8 cellular contexts compared by ENCODE assay signal in genomic region chr11:125165111-125165663, GRCh38. TPM values are rescaled to one million over a fixed set of nuclear protein-coding genes. Genes with fewer than 3 reads are reported as not detected.
DNase-seq lines count a peak whose midpoint lies in the region; ATAC-seq and TF ChIP-seq lines count a peak whose summit lies in the region.

No MANE protein-coding gene starts in this region.

- no peaks in the 10 kb centered on the region for H3K36me3 ChIP-seq in SK-N-MC (ENCODE audit: insufficient read depth, low read length)
- no peaks in the 10 kb centered on the region for H3K36me3 ChIP-seq in effector memory CD4-positive, alpha-beta T cell (ENCODE audit: control insufficient read depth, insufficient read depth, low read length)
- H3K36me3 ChIP-seq in urinary bladder (ENCODE audit: insufficient read depth) = no peaks in the 10 kb centered on the region

- H3K27me3 ChIP-seq in effector memory CD4-positive, alpha-beta T cell (replicated peaks; ENCODE audit: control insufficient read depth, insufficient read depth, low read length, poor library complexity, severe bottlenecking) = peaks cover 41% of the 10 kb centered on the region

- no peak overlapping the region for H3K27ac ChIP-seq in SK-N-MC
- no peak overlapping the region for H3K27ac ChIP-seq in effector memory CD4-positive, alpha-beta T cell (ENCODE audit: insufficient read depth, low read length, poor library complexity, severe bottlenecking)
- peak overlapping the region; percentile 91 for H3K27ac ChIP-seq in urinary bladder (ENCODE audit: low read depth)

- H3K4me1 ChIP-seq in effector memory CD4-positive, alpha-beta T cell (ENCODE audit: control insufficient read depth, insufficient read depth, low read length, poor library complexity, severe bottlenecking) = peaks cover 18% of the 10 kb centered on the region
- no peaks in the 10 kb centered on the region for H3K4me1 ChIP-seq in urinary bladder (ENCODE audit: insufficient read depth)

- H3K4me3 ChIP-seq in AG09309 (ENCODE audit: control insufficient read depth, low read depth, low read length) = peak overlapping the region; percentile 35
- peak overlapping the region; percentile 88 for H3K4me3 ChIP-seq in SK-N-MC
- H3K4me3 ChIP-seq in effector memory CD4-positive, alpha-beta T cell (ENCODE audit: insufficient read depth, low read depth, low read length, poor library complexity, severe bottlenecking) = peak overlapping the region; percentile 75
- peak overlapping the region; percentile 73 for H3K4me3 ChIP-seq in urinary bladder (ENCODE audit: low read depth, low read length)

- TF ChIP-seq CTCF in AG09309 (IDR thresholded peaks at IDR 0.05; ENCODE audit: control insufficient read depth, insufficient read depth, low read depth, low read length, missing control alignments) = no peak

- peak; percentile 29 for ATAC-seq in GM18909 (IDR thresholded peaks at IDR 0.05; ENCODE audit: poor library complexity, unreplicated experiment)
- no peak for ATAC-seq in HG02981 (IDR thresholded peaks at IDR 0.05; ENCODE audit: unreplicated experiment)

- under 1% methylated on average over 67 of the region's 67 CpGs for WGBS in urinary bladder

- no peaks in the 10 kb centered on the region for H3K9me3 ChIP-seq in SK-N-MC (ENCODE audit: low read depth, low read length)
- no peaks in the 10 kb centered on the region for H3K9me3 ChIP-seq in effector memory CD4-positive, alpha-beta T cell (ENCODE audit: control insufficient read depth, low read length)

- peak overlapping the region; percentile 75 for H3K9ac ChIP-seq in SK-N-MC (ENCODE audit: insufficient read length)

- no peak for DNase-seq in AG09309 (ENCODE audit: low read depth)
- no peak for DNase-seq in SK-N-MC (ENCODE audit: low read depth, low spot score)
- no peak for DNase-seq in effector memory CD4-positive, alpha-beta T cell
- DNase-seq in midbrain (lab: John Stamatoyannopoulos, UW) = peak; percentile 21
- DNase-seq in OCI-M2 (lab: John Stamatoyannopoulos, UW; ENCODE audit: unreplicated experiment) = no peak

RNA-seq across cellular contexts. Expression of gene PKNOX2, which starts 0.6 kb away (rescaled TPM):
- total RNA-seq in urinary bladder = 6.5 TPM
- 4.7 TPM for polyA plus RNA-seq in urinary bladder

RNA-seq across cellular contexts. Expression of gene TMEM218, which starts 53.8 kb away (rescaled TPM):
- 38.5 TPM for total RNA-seq in urinary bladder
- polyA plus RNA-seq in urinary bladder = 35.3 TPM

Comparison
In these comparisons a context has a peak if more than half of its experiments do, and no peak if none do; other contexts are left out.
1. H3K4me3 ChIP-seq: peak in every context shown above with its lines; median percentile 88 in SK-N-MC; 75 in effector memory CD4-positive, alpha-beta T cell; 73 in urinary bladder; 35 in AG09309.